Comparison of ENCODE assay signal across 11 cellular contexts in genomic region chr10:63068246-63068645, GRCh38.
A peak's percentile ranks its signal among the peaks of the same experiment; 100 is the strongest.
DNase-seq lines count a peak whose midpoint lies in the region; ATAC-seq and TF ChIP-seq lines count a peak whose summit lies in the region.
"Had no signal": no experiment of that assay in that cellular context is flagged by ENCODE, and none has a peak within 500 bp of the region (broad histone marks: within the 10 kb centered on the region; RNA-seq: fewer than 3 reads in every experiment).

No MANE protein-coding gene starts in this region.

- ATAC-seq in GM21717 (IDR thresholded peaks at IDR 0.05; ENCODE audit: unreplicated experiment) = peak; percentile 35
- no peak for ATAC-seq in GM18873 (IDR thresholded peaks at IDR 0.05; ENCODE audit: low FRiP score, unreplicated experiment)

- DNase-seq in AML-193 (lab: John Stamatoyannopoulos, UW) (peak; percentile 72 to 74), NOMO-1 treated with dmso at 0.1 percent for 144 hours (lab: John Stamatoyannopoulos, UW; ENCODE audit: unreplicated experiment) (peak; percentile 42), epithelial cell of esophagus (ENCODE audit: low read depth) (peak; percentile 37), globus pallidus (ENCODE audit: low spot score) (no peak), HFFc6 (no peak), GM10266 (ENCODE audit: extremely low spot score) (no peak)
- DNase-seq: activated T-cell treated with anti-CD3 and anti-CD28 coated beads, Interleukin-2, amount 50 U/mL, for 1 hour; erythroblast had no signal

- no peak overlapping the region for H3K27ac Mint-ChIP-seq in HFFc6

- H3K36me3 Mint-ChIP-seq in HFFc6 (ENCODE audit: low read depth) = no peaks in the 10 kb centered on the region

- no peaks in the 10 kb centered on the region for H3K4me1 Mint-ChIP-seq in HFFc6 (ENCODE audit: low read depth)

- H3K27me3 Mint-ChIP-seq in HFFc6 (ENCODE audit: insufficient read depth) = peaks cover 27% of the 10 kb centered on the region

- H3K9me3 Mint-ChIP-seq in HFFc6 = no peaks in the 10 kb centered on the region

- H3K4me3 ChIP-seq in epithelial cell of esophagus (ENCODE audit: low read length) = no peak overlapping the region
- H3K4me3 ChIP-seq: prostate gland had no signal

- TF ChIP-seq CTCF in epithelial cell of esophagus (IDR thresholded peaks at IDR 0.05; ENCODE audit: insufficient read depth, low read depth, low read length, missing control alignments) (no peak), HFFc6 (IDR thresholded peaks at IDR 0.05) (no peak), GM10266 (IDR thresholded peaks at IDR 0.05; ENCODE audit: control insufficient read depth, insufficient read depth, low read depth, missing control alignments) (no peak)

- no peak overlapping the region for H3K4me3 Mint-ChIP-seq in HFFc6

Comparison
In these comparisons a context has a peak if more than half of its experiments do, and no peak if none do; other contexts are left out.
1. DNase-seq: peak in AML-193 (2 of 2), NOMO-1 treated with dmso at 0.1 percent for 144 hours (single experiment) and epithelial cell of esophagus (single experiment); none in globus pallidus (single experiment), HFFc6 (single experiment) and GM10266 (single experiment).